ENCODE assay signal across 1 cellular context in the genomic region with DNA sequence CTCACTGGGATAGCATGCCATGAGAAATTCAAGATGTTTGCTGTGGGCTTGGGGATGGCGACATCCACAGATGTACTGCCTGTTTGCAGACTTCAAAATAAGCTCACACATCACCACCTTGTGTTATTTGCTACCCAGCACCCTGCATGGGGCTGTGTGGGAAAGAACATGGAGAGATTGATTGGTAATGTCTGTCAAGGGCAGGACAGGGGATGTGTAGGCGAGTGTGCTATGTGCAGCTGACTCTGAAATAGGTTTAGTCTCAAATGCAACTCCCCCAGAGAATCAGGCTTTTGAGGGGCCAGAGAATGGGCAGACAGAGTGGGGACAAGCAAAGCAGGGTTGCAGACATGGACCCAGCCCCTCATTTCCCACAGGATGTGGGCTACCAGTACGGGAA.
TF ChIP-seq lines count a peak whose summit lies in the region.

No MANE protein-coding gene starts in this region.

TF ChIP-seq in K562, 482 proteins besides CTCF, POLR2A, EP300 and RAD21:
- TF ChIP-seq FOXP1 (CRISPR knock-in tag; IDR thresholded peaks at IDR 0.05) (no peak), FOXA3 (CRISPR knock-in tag; conservative IDR thresholded peaks at IDR 0.05 in 1 of 2, IDR thresholded peaks at IDR 0.05 in 1 of 2) (no peak), ZBTB17 (CRISPR knock-in tag; IDR thresholded peaks at IDR 0.05) (peak; percentile 97), HSF4 (CRISPR knock-in tag; IDR thresholded peaks at IDR 0.05; ENCODE audit: borderline replicate concordance) (no peak), KAT7 (CRISPR knock-in tag; IDR thresholded peaks at IDR 0.05; ENCODE audit: borderline replicate concordance) (no peak), ZNF717 (CRISPR knock-in tag; IDR thresholded peaks at IDR 0.05) (no peak), ZNF408 (CRISPR knock-in tag; IDR thresholded peaks at IDR 0.05; ENCODE audit: low read depth) (no peak), ZNF23 (CRISPR knock-in tag; IDR thresholded peaks at IDR 0.05) (peak; percentile 99), SMARCE1 (IDR thresholded peaks at IDR 0.05) (no peak), POLR2B (IDR thresholded peaks at IDR 0.05; ENCODE audit: low read depth, partially characterized antibody) (no peak), TEAD4 (IDR thresholded peaks at IDR 0.05; ENCODE audit: low read length) (no peak), TEAD4 (CRISPR knock-in tag; IDR thresholded peaks at IDR 0.05; ENCODE audit: borderline replicate concordance) (no peak), MYNN (IDR thresholded peaks at IDR 0.05) (no peak), MYNN (CRISPR knock-in tag; IDR thresholded peaks at IDR 0.05) (no peak), XRCC4 (IDR thresholded peaks at IDR 0.05; ENCODE audit: extremely low read depth, insufficient read depth, insufficient read length) (no peak), HLTF (IDR thresholded peaks at IDR 0.05) (peak; percentile 79; the same call in 1 of the 2 replicates), ZNF76 (CRISPR knock-in tag; IDR thresholded peaks at IDR 0.05; ENCODE audit: borderline replicate concordance) (no peak), MAFK (IDR thresholded peaks at IDR 0.05; ENCODE audit: low read length) (no peak)
- TF ChIP-seq, protein P1, sequence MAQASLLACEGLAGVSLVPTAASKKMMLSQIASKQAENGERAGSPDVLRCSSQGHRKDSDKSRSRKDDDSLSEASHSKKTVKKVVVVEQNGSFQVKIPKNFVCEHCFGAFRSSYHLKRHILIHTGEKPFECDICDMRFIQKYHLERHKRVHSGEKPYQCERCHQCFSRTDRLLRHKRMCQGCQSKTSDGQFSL (CRISPR knock-in tag; IDR thresholded peaks at IDR 0.05): no peak
- TF ChIP-seq, protein P1 (tag; IDR thresholded peaks at IDR 0.05): no peak
- TF ChIP-seq, protein P2, sequence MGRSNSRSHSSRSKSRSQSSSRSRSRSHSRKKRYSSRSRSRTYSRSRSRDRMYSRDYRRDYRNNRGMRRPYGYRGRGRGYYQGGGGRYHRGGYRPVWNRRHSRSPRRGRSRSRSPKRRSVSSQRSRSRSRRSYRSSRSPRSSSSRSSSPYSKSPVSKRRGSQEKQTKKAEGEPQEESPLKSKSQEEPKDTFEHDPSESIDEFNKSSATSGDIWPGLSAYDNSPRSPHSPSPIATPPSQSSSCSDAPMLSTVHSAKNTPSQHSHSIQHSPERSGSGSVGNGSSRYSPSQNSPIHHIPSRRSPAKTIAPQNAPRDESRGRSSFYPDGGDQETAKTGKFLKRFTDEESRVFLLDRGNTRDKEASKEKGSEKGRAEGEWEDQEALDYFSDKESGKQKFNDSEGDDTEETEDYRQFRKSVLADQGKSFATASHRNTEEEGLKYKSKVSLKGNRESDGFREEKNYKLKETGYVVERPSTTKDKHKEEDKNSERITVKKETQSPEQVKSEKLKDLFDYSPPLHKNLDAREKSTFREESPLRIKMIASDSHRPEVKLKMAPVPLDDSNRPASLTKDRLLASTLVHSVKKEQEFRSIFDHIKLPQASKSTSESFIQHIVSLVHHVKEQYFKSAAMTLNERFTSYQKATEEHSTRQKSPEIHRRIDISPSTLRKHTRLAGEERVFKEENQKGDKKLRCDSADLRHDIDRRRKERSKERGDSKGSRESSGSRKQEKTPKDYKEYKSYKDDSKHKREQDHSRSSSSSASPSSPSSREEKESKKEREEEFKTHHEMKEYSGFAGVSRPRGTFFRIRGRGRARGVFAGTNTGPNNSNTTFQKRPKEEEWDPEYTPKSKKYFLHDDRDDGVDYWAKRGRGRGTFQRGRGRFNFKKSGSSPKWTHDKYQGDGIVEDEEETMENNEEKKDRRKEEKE (IDR thresholded peaks at IDR 0.05; ENCODE audit: borderline replicate concordance in 1 of 2, control insufficient read depth in 1 of 2, low read depth in 2 of 2, low read length in 1 of 2): no peak
- TF ChIP-seq, protein P3, sequence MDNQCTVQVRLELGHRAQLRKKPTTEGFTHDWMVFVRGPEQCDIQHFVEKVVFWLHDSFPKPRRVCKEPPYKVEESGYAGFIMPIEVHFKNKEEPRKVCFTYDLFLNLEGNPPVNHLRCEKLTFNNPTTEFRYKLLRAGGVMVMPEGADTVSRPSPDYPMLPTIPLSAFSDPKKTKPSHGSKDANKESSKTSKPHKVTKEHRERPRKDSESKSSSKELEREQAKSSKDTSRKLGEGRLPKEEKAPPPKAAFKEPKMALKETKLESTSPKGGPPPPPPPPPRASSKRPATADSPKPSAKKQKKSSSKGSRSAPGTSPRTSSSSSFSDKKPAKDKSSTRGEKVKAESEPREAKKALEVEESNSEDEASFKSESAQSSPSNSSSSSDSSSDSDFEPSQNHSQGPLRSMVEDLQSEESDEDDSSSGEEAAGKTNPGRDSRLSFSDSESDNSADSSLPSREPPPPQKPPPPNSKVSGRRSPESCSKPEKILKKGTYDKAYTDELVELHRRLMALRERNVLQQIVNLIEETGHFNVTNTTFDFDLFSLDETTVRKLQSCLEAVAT (IDR thresholded peaks at IDR 0.05): peak in 1 of 2 experiments; percentile 86; a peak in 2 of 4 replicates
- TF ChIP-seq, protein P4, sequence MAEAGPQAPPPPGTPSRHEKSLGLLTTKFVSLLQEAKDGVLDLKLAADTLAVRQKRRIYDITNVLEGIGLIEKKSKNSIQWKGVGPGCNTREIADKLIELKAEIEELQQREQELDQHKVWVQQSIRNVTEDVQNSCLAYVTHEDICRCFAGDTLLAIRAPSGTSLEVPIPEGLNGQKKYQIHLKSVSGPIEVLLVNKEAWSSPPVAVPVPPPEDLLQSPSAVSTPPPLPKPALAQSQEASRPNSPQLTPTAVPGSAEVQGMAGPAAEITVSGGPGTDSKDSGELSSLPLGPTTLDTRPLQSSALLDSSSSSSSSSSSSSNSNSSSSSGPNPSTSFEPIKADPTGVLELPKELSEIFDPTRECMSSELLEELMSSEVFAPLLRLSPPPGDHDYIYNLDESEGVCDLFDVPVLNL (CRISPR knock-in tag; IDR thresholded peaks at IDR 0.05; ENCODE audit: low read depth): no peak
- TF ChIP-seq, protein P5, sequence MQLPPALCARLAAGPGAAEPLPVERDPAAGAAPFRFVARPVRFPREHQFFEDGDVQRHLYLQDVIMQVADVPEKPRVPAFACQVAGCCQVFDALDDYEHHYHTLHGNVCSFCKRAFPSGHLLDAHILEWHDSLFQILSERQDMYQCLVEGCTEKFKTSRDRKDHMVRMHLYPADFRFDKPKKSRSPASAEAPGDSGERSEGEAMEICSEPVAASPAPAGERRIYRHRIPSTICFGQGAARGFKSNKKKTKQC (CRISPR knock-in tag; IDR thresholded peaks at IDR 0.05): no peak
- TF ChIP-seq, protein P6, sequence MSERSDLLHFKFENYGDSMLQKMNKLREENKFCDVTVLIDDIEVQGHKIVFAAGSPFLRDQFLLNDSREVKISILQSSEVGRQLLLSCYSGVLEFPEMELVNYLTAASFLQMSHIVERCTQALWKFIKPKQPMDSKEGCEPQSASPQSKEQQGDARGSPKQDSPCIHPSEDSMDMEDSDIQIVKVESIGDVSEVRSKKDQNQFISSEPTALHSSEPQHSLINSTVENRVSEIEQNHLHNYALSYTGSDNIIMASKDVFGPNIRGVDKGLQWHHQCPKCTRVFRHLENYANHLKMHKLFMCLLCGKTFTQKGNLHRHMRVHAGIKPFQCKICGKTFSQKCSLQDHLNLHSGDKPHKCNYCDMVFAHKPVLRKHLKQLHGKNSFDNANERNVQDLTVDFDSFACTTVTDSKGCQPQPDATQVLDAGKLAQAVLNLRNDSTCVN (CRISPR knock-in tag; IDR thresholded peaks at IDR 0.05): no peak
TF ChIP-seq in K562: peak in this region for 4.
